Comparison of ENCODE assay signal across 8 cellular contexts in genomic region chr9:125241000-125241862, GRCh38. TPM values are rescaled to one million over a fixed set of nuclear protein-coding genes. Genes with fewer than 3 reads are reported as not detected.
DNase-seq lines count a peak whose midpoint lies in the region; ATAC-seq and TF ChIP-seq lines count a peak whose summit lies in the region.

Gene HSPA5 (minus strand): TSS chr9:125241343. CDS start chr9:125241126, 217 bp downstream.

- WGBS in esophagus squamous epithelium, 2 donors, result 0% methylated on average over 10 to 16 of the region's 59 CpGs

- H3K9me2 ChIP-seq in DOHH2 (replicated peaks; ENCODE audit: control insufficient read depth, low read length) (no peaks in the 10 kb centered on the region), Karpas-422 (replicated peaks; ENCODE audit: insufficient read depth, low read length) (no peaks in the 10 kb centered on the region)

- H2AFZ ChIP-seq in Karpas-422 (ENCODE audit: low read length), result no peak within 1 kb of the TSS

- ATAC-seq in GM21825 (IDR thresholded peaks at IDR 0.05; ENCODE audit: unreplicated experiment), result peak; percentile 91

- peaks cover 52% of the 10 kb centered on the region for H3K36me3 ChIP-seq in DOHH2 (ENCODE audit: control insufficient read depth, low read length)
- H3K36me3 ChIP-seq in Karpas-422 (ENCODE audit: insufficient read depth, low read length), result peaks cover 41% of the 10 kb centered on the region
- peaks cover 21 to 36% (median 33%) of the 10 kb centered on the region in 3 donors for H3K36me3 ChIP-seq in esophagus squamous epithelium

- H3K27ac ChIP-seq in DOHH2 (ENCODE audit: low read depth, low read length), result peak within 1 kb of the TSS; percentile 65
- peak within 1 kb of the TSS; percentile 56 for H3K27ac ChIP-seq in Karpas-422 (ENCODE audit: low read length)
- H3K27ac ChIP-seq in esophagus squamous epithelium, result peak within 1 kb of the TSS; percentile 93 to 98 (median 97)

- peak within 1 kb of the TSS; percentile 83 for H3K4me2 ChIP-seq in DOHH2 (ENCODE audit: low read length)
- H3K4me2 ChIP-seq in Karpas-422 (ENCODE audit: low read depth, low read length, poor library complexity, severe bottlenecking), result peak within 1 kb of the TSS; percentile 96

- peaks cover 43% of the 10 kb centered on the region for H3F3A ChIP-seq in DOHH2 (ENCODE audit: control insufficient read depth, insufficient read depth)

- H3K27me3 ChIP-seq in DOHH2 (ENCODE audit: control insufficient read depth, low read length), result no peaks in the 10 kb centered on the region
- H3K27me3 ChIP-seq in Karpas-422 (ENCODE audit: low read length), result no peaks in the 10 kb centered on the region
- no peaks in the 10 kb centered on the region for H3K27me3 ChIP-seq in esophagus squamous epithelium

- H3K9me3 ChIP-seq in DOHH2 (ENCODE audit: control insufficient read depth, insufficient read depth, low read length) (no peaks in the 10 kb centered on the region), Karpas-422 (ENCODE audit: low read length) (no peaks in the 10 kb centered on the region), esophagus squamous epithelium (no peaks in the 10 kb centered on the region)

- H3K4me3 ChIP-seq in DOHH2 (ENCODE audit: low read length) (peak within 1 kb of the TSS; percentile 99), Karpas-422 (ENCODE audit: low read length) (peak within 1 kb of the TSS; percentile 95), esophagus squamous epithelium (peak within 1 kb of the TSS; percentile 84 to 99 (median 92))

- peak; percentile 99 for DNase-seq in Karpas-422
- peak; percentile 100 for DNase-seq in RKO (ENCODE audit: low spot score)
- peak; percentile 99 for DNase-seq in activated T-helper 1 cell treated with Interleukin-2 at 50 U/mL for 16 hours (ENCODE audit: low read depth)
- peak; percentile 98 for DNase-seq in esophagus squamous epithelium (lab: John Stamatoyannopoulos, UW)
- DNase-seq in myocyte (ENCODE audit: low read depth), result peak; percentile 100
- DNase-seq in stimulated activated CD8-positive, alpha-beta memory T cell treated with anti-CD3 and anti-CD28 coated beads, Interleukin-7, amount 100 ng/mL, for 48 hours (ENCODE audit: extremely low read depth in 1 of 2, low read depth in 1 of 2), result peak; percentile 98 to 100

- intact Hi-C loops in esophagus squamous epithelium (cut with DNase I), result no loop called here

- peak in 3 of 4 donors; percentile 79 to 97 (median 97) for TF ChIP-seq POLR2A in esophagus squamous epithelium (IDR thresholded peaks at IDR 0.05)

- H3K79me2 ChIP-seq in DOHH2 (ENCODE audit: control insufficient read depth, low read length) (peaks cover 60% of the 10 kb centered on the region), Karpas-422 (ENCODE audit: low read length) (peaks cover 34% of the 10 kb centered on the region)

- TF ChIP-seq CTCF in DOHH2 (IDR thresholded peaks at IDR 0.05; ENCODE audit: low read depth, low read length, poor library complexity, severe bottlenecking) (no peak), esophagus squamous epithelium (IDR thresholded peaks at IDR 0.05) (peak in 3 of 6 experiments; percentile 25 to 28 (median 28))

- H3K4me1 ChIP-seq in DOHH2 (ENCODE audit: control insufficient read depth, low read length) (peaks cover 40% of the 10 kb centered on the region), Karpas-422 (ENCODE audit: low read length) (peaks cover 29% of the 10 kb centered on the region), esophagus squamous epithelium (peaks cover 21 to 60% (median 42%) of the 10 kb centered on the region in 3 donors)

- H3K9ac ChIP-seq in Karpas-422 (ENCODE audit: low read length), result peak within 1 kb of the TSS; percentile 91

- peaks cover 20% of the 10 kb centered on the region for H4K20me1 ChIP-seq in DOHH2 (ENCODE audit: control insufficient read depth, insufficient read depth, low read depth, low read length)
- peaks cover 29% of the 10 kb centered on the region for H4K20me1 ChIP-seq in Karpas-422 (ENCODE audit: insufficient read depth, low read depth, low read length)

RNA-seq across cellular contexts. Expression of gene HSPA5, which starts in this region (rescaled TPM):
- 37.2 and 40.9 TPM in 2 replicates for total RNA-seq in Karpas-422 (2014; rRNA removed; shearing (Covaris generic); ENCODE audit: low replicate concordance)
- total RNA-seq in esophagus squamous epithelium (100 to 1,000 TPM in 2 of 4 donors, 10 to 100 TPM in 2; 84.1 to 178 (median 132) TPM), myocyte (89.3 and 142 TPM in 2 replicates)
- 445 TPM for polyA plus RNA-seq in myocyte (2012)

Comparison
In these comparisons a context has a peak if more than half of its experiments do, and no peak if none do; other contexts are left out.
1. Peak in every context shown above with its lines: DNase-seq, ATAC-seq, H3K4me3 ChIP-seq and H3K27ac ChIP-seq.